9 cellular contexts compared by ENCODE assay signal in the genomic region with DNA sequence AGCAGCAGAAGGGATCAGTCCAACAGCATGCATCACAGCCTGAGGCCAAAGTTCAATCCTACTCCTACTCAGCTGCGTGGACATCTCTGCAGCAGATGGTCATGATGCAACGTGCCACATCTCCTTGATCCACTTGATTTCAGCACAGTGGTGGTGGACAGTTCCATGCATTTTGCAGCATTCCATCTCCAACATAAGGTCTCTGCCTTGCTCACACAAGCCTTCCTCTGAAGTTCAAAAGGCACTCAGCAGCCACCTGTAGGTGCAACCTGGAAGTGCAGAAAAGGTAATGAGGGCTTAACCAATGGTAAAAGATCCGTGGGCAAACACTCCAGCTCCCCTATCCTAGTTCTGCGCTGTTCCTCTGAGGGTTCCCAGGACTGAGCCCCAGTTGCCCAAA. TPM values are rescaled to one million over a fixed set of nuclear protein-coding genes. Genes with fewer than 3 reads are reported as not detected.
DNase-seq lines count a peak whose midpoint lies in the region; TF ChIP-seq lines count a peak whose summit lies in the region.
"Had no signal": no experiment of that assay in that cellular context is flagged by ENCODE, and none has a peak within 500 bp of the region (broad histone marks: within the 10 kb centered on the region; RNA-seq: fewer than 3 reads in every experiment).

No MANE protein-coding gene starts in this region.

- no CpG with 5 or more reads among the region's 4 CpGs for WGBS in mesendoderm (ENCODE audit: extremely low coverage, insufficient coverage, low lambda C conversion rate)

- TF ChIP-seq CTCF in LNCaP clone FGC (IDR thresholded peaks at IDR 0.05; ENCODE audit: control insufficient read depth, extremely low read depth, insufficient read depth) = 0 out of 2 replicates have a peak, but pooled peaks have one; percentile 29
- TF ChIP-seq CTCF in cardiac fibroblast (IDR thresholded peaks at IDR 0.05; ENCODE audit: low read depth, low read length) = peak; percentile 35

- no peak overlapping the region for H4K8ac ChIP-seq in mesendoderm (ENCODE audit: low read depth, low read length)

- no peak overlapping the region for H3K4me2 ChIP-seq in mesendoderm (ENCODE audit: low read length)

- no peak overlapping the region for H2BK15ac ChIP-seq in mesendoderm (replicated peaks; ENCODE audit: low read depth)

- no peaks in the 10 kb centered on the region for H3K36me3 ChIP-seq in mesendoderm (ENCODE audit: control insufficient read depth, insufficient read depth, low read length)

- H3K18ac ChIP-seq in mesendoderm (ENCODE audit: low read length) = no peak overlapping the region

- H3K27ac ChIP-seq in mesendoderm (ENCODE audit: low read depth, low read length) = no peak overlapping the region

- no peak overlapping the region for H4K5ac ChIP-seq in mesendoderm (ENCODE audit: low read length)

- no peak overlapping the region for H3K23ac ChIP-seq in mesendoderm (ENCODE audit: low read length)

- no peak overlapping the region for H2BK120ac ChIP-seq in mesendoderm (ENCODE audit: low read depth, low read length)

- H3K79me1 ChIP-seq in mesendoderm (ENCODE audit: low read length) = no peaks in the 10 kb centered on the region

- H3K9ac ChIP-seq in mesendoderm (ENCODE audit: low read length) = no peak overlapping the region

- no peak overlapping the region for H2BK5ac ChIP-seq in mesendoderm (ENCODE audit: low read length)

- H3K79me2 ChIP-seq in mesendoderm (ENCODE audit: control insufficient read depth, insufficient read depth, low read length) = no peaks in the 10 kb centered on the region

- H3K4ac ChIP-seq in mesendoderm (ENCODE audit: low read depth, low read length) = no peak overlapping the region

- no peaks in the 10 kb centered on the region for H3K27me3 ChIP-seq in mesendoderm (ENCODE audit: insufficient read depth, low read length, poor library complexity)

- DNase-seq in GM04504 (ENCODE audit: low read depth) (peak; percentile 12), LNCaP clone FGC (ENCODE audit: low read depth) (peak; percentile 23), cardiac fibroblast (ENCODE audit: low read depth in 2 of 2) (peak; percentile 55 to 62), mesendoderm (peak; percentile 89), activated T-cell treated with anti-CD3 and anti-CD28 coated beads for 4 hours (no peak), NCI-H345 treated with DMSO at 0.1 percent for 48 hours (lab: John Stamatoyannopoulos, UW; ENCODE audit: unreplicated experiment) (no peak), cerebellum (ENCODE audit: low spot score) (no peak), NCI-H1930 (lab: John Stamatoyannopoulos, UW) (no peak)
- DNase-seq: activated CD8-positive, alpha-beta memory T cell treated with anti-CD3 and anti-CD28 coated beads, Interleukin-2, amount 10 ng/mL, durations not matched to agents 7 days and 5 days had no signal

- H3K56ac ChIP-seq in mesendoderm (ENCODE audit: low read length) = no peak overlapping the region

- H3K4me1 ChIP-seq in mesendoderm (ENCODE audit: control insufficient read depth, low read depth, low read length) = no peaks in the 10 kb centered on the region

- no peak overlapping the region for H2AK5ac ChIP-seq in mesendoderm (ENCODE audit: low read length)

- H3K4me3 ChIP-seq in LNCaP clone FGC (ENCODE audit: low read depth, low read length) = no peak overlapping the region
- H3K4me3 ChIP-seq in cardiac fibroblast (replicated peaks in 1 of 2; ENCODE audit: low read depth in 2 of 2, low read length in 2 of 2) = no peak overlapping the region
- H3K4me3 ChIP-seq in mesendoderm (ENCODE audit: low read length) = no peak overlapping the region

RNA-seq across cellular contexts. Expression of a gene that starts 57.5 kb away (rescaled TPM):
- 126 TPM for polyA plus RNA-seq in mesendoderm (2013, experiment 1 of 2)
- polyA plus RNA-seq in mesendoderm (2013, experiment 2 of 2) = 129 TPM
- total RNA-seq in cerebellum = 50.8 TPM

Comparison
In these comparisons a context has a peak if more than half of its experiments do, and no peak if none do; other contexts are left out.
1. DNase-seq: peak in GM04504 (single experiment), LNCaP clone FGC (single experiment), cardiac fibroblast (2 of 2) and mesendoderm (single experiment); none in activated T-cell treated with anti-CD3 and anti-CD28 coated beads for 4 hours (single experiment), NCI-H345 treated with DMSO at 0.1 percent for 48 hours (single experiment), cerebellum (single experiment) and NCI-H1930 (0 of 2).